Comparison of ENCODE assay signal across 24 cellular contexts in genomic region chr22:30665786-30666185, GRCh38. TPM values are rescaled to one million over a fixed set of nuclear protein-coding genes. Genes with fewer than 3 reads are reported as not detected.
DNase-seq lines count a peak whose midpoint lies in the region; ATAC-seq, FAIRE-seq and TF ChIP-seq lines count a peak whose summit lies in the region.
"Had no signal": no experiment of that assay in that cellular context is flagged by ENCODE, and none has a peak within 500 bp of the region (broad histone marks: within the 10 kb centered on the region; RNA-seq: fewer than 3 reads in every experiment).

No MANE protein-coding gene starts in this region.

- no peak overlapping the region for H2AFZ ChIP-seq in neural progenitor cell (replicated peaks)

- CTCF ChIA-PET in activated CD8-positive, alpha-beta T cell treated with anti-CD3 and anti-CD28 coated beads for 36 hours (lab: Charles Lee): interaction anchor here (1.4 kb wide), 1 partner anchor 90 kb away, joined by 3 read pairs; no protein-coding TSS in a partner anchor
- CTCF ChIA-PET in activated CD8-positive, alpha-beta T cell treated with anti-CD3 and anti-CD28 coated beads, Interleukin-2, amount 10 ng/mL, durations not matched to agents 7 days and 5 days (lab: Charles Lee): no interaction called here
- CTCF ChIA-PET in activated CD4-positive, alpha-beta memory T cell treated with anti-CD3 and anti-CD28 coated beads for 36 hours (lab: Charles Lee): no interaction called here

- H3K9me3 ChIP-seq in neural progenitor cell (ENCODE audit: low read depth): no peaks in the 10 kb centered on the region
- H3K9me3 ChIP-seq: BLaER1, lower lobe of right lung, MG63 had no signal

- H3K4me2 ChIP-seq in neural progenitor cell: no peak overlapping the region

- H3K27me3 Mint-ChIP-seq in activated CD8-positive, alpha-beta T cell treated with anti-CD3 and anti-CD28 coated beads for 36 hours: peaks cover 2% of the 10 kb centered on the region
- peaks cover 3% of the 10 kb centered on the region for H3K27me3 Mint-ChIP-seq in activated CD8-positive, alpha-beta T cell treated with anti-CD3 and anti-CD28 coated beads, Interleukin-2, amount 10 ng/mL, durations not matched to agents 7 days and 5 days (ENCODE audit: low read depth)
- H3K27me3 Mint-ChIP-seq in activated CD4-positive, alpha-beta memory T cell treated with anti-CD3 and anti-CD28 coated beads for 36 hours: peaks cover 3% of the 10 kb centered on the region
- H3K27me3 Mint-ChIP-seq in immature natural killer cell (ENCODE audit: low read depth in 3 of 3) (peaks cover 10 to 13% (median 13%) of the 10 kb centered on the region in 3 donors), neural progenitor cell (ENCODE audit: insufficient read depth, low read depth) (peaks cover 5% of the 10 kb centered on the region)

- H3K4me3 ChIP-seq in neural progenitor cell: no peak overlapping the region
- H3K4me3 ChIP-seq: BLaER1, MG63 had no signal

- peaks cover 14% of the 10 kb centered on the region for H3F3A ChIP-seq in neural progenitor cell (ENCODE audit: low read depth)

- peaks cover 14% of the 10 kb centered on the region for H3K36me3 Mint-ChIP-seq in activated CD8-positive, alpha-beta T cell treated with anti-CD3 and anti-CD28 coated beads for 36 hours (ENCODE audit: low read depth)
- peaks cover 9% of the 10 kb centered on the region for H3K36me3 Mint-ChIP-seq in activated CD8-positive, alpha-beta T cell treated with anti-CD3 and anti-CD28 coated beads, Interleukin-2, amount 10 ng/mL, durations not matched to agents 7 days and 5 days (ENCODE audit: low read depth)
- H3K36me3 Mint-ChIP-seq in activated CD4-positive, alpha-beta memory T cell treated with anti-CD3 and anti-CD28 coated beads for 36 hours: peaks cover 16% of the 10 kb centered on the region
- H3K36me3 Mint-ChIP-seq in immature natural killer cell (peaks cover 11 to 19% (median 15%) of the 10 kb centered on the region in 3 donors), neural progenitor cell (peaks cover 11% of the 10 kb centered on the region)

- H3K9me3 Mint-ChIP-seq in activated CD8-positive, alpha-beta T cell treated with anti-CD3 and anti-CD28 coated beads for 36 hours: no peaks in the 10 kb centered on the region
- H3K9me3 Mint-ChIP-seq in activated CD8-positive, alpha-beta T cell treated with anti-CD3 and anti-CD28 coated beads, Interleukin-2, amount 10 ng/mL, durations not matched to agents 7 days and 5 days (ENCODE audit: insufficient read depth): no peaks in the 10 kb centered on the region
- H3K9me3 Mint-ChIP-seq in activated CD4-positive, alpha-beta memory T cell treated with anti-CD3 and anti-CD28 coated beads for 36 hours: no peaks in the 10 kb centered on the region
- H3K9me3 Mint-ChIP-seq in immature natural killer cell: no peaks in the 10 kb centered on the region
- H3K9me3 Mint-ChIP-seq in neural progenitor cell: no peaks in the 10 kb centered on the region

- H3K9ac ChIP-seq in neural progenitor cell: no peak overlapping the region
- H3K9ac ChIP-seq: BLaER1 had no signal

- no peaks in the 10 kb centered on the region for H4K20me1 ChIP-seq in neural progenitor cell (ENCODE audit: low read depth)
- H4K20me1 ChIP-seq: BLaER1 had no signal

- FAIRE-seq in RCC 7860 (lab: Jason Lieb, UNC): no peak
- FAIRE-seq: A204.1, GM12892, islet of Langerhans had no signal

- H3K27me3 ChIP-seq in neural progenitor cell: peaks cover 35% of the 10 kb centered on the region
- H3K27me3 ChIP-seq: BLaER1, MG63 had no signal

- H3K27ac ChIP-seq in neural progenitor cell: no peak overlapping the region
- H3K27ac ChIP-seq: BLaER1 had no signal

- ATAC-seq in activated CD8-positive, alpha-beta T cell treated with anti-CD3 and anti-CD28 coated beads for 36 hours: no peak
- no peak for ATAC-seq in activated CD8-positive, alpha-beta T cell treated with anti-CD3 and anti-CD28 coated beads, Interleukin-2, amount 10 ng/mL, durations not matched to agents 7 days and 5 days
- ATAC-seq: lower lobe of right lung, PC-3 had no signal

- no peak overlapping the region for H3K27ac Mint-ChIP-seq in activated CD8-positive, alpha-beta T cell treated with anti-CD3 and anti-CD28 coated beads for 36 hours
- no peak overlapping the region for H3K27ac Mint-ChIP-seq in activated CD8-positive, alpha-beta T cell treated with anti-CD3 and anti-CD28 coated beads, Interleukin-2, amount 10 ng/mL, durations not matched to agents 7 days and 5 days
- H3K27ac Mint-ChIP-seq in activated CD4-positive, alpha-beta memory T cell treated with anti-CD3 and anti-CD28 coated beads for 36 hours: no peak overlapping the region
- peak overlapping the region in 4 of 6 donors; percentile 17 to 86 (median 56) for H3K27ac Mint-ChIP-seq in immature natural killer cell
- H3K27ac Mint-ChIP-seq in neural progenitor cell: no peak overlapping the region

- no peak for TF ChIP-seq CTCF in activated CD8-positive, alpha-beta T cell treated with anti-CD3 and anti-CD28 coated beads for 36 hours (IDR thresholded peaks at IDR 0.05)
- TF ChIP-seq CTCF in neural progenitor cell (IDR thresholded peaks at IDR 0.05): no peak

- no peaks in the 10 kb centered on the region for H3K36me3 ChIP-seq in neural progenitor cell

- POLR2A ChIA-PET in activated CD8-positive, alpha-beta T cell treated with anti-CD3 and anti-CD28 coated beads for 36 hours (lab: Charles Lee): no interaction called here
- POLR2A ChIA-PET in activated CD8-positive, alpha-beta T cell treated with anti-CD3 and anti-CD28 coated beads, Interleukin-2, amount 10 ng/mL, durations not matched to agents 7 days and 5 days (lab: Charles Lee): no interaction called here
- POLR2A ChIA-PET in activated CD4-positive, alpha-beta memory T cell treated with anti-CD3 and anti-CD28 coated beads for 36 hours (lab: Charles Lee): no interaction called here

- peaks cover 11% of the 10 kb centered on the region for H3K4me1 ChIP-seq in neural progenitor cell

- H3K79me2 ChIP-seq in neural progenitor cell (ENCODE audit: low read depth): no peaks in the 10 kb centered on the region

- no peak for DNase-seq in activated CD8-positive, alpha-beta T cell treated with anti-CD3 and anti-CD28 coated beads for 36 hours
- DNase-seq in activated CD8-positive, alpha-beta T cell treated with anti-CD3 and anti-CD28 coated beads, Interleukin-2, amount 10 ng/mL, durations not matched to agents 7 days and 5 days: no peak
- no peak for DNase-seq in activated CD4-positive, alpha-beta memory T cell treated with anti-CD3 and anti-CD28 coated beads for 36 hours
- DNase-seq in immature natural killer cell (no peak), neural progenitor cell (ENCODE audit: low spot score) (no peak), RCC 7860 (ENCODE audit: low spot score) (no peak), NCI-H526 treated with DMSO at 0.1 percent for 48 hours (lab: John Stamatoyannopoulos, UW) (no peak), iPS-NIHi11 (ENCODE audit: low spot score) (no peak)
- DNase-seq: activated CD4-positive, CD25-positive, alpha-beta regulatory T cell; activated naive CD4-positive, alpha-beta T cell; cortex of kidney; HCEC 1CT; lower lobe of right lung; MG63; NCI-H146; NCI-H2171 treated with DMSO at 0.1 percent for 48 hours; NCI-H774; PC-3; stimulated activated CD4-positive, alpha-beta T cell treated with anti-CD3 and anti-CD28 coated beads, Interleukin-2, amount 100 ng/mL, for 48 hours; T-helper 9 cell had no signal

- H3K4me3 Mint-ChIP-seq in activated CD8-positive, alpha-beta T cell treated with anti-CD3 and anti-CD28 coated beads for 36 hours: peak overlapping the region; percentile 40
- H3K4me3 Mint-ChIP-seq in activated CD8-positive, alpha-beta T cell treated with anti-CD3 and anti-CD28 coated beads, Interleukin-2, amount 10 ng/mL, durations not matched to agents 7 days and 5 days: no peak overlapping the region
- H3K4me3 Mint-ChIP-seq in activated CD4-positive, alpha-beta memory T cell treated with anti-CD3 and anti-CD28 coated beads for 36 hours: peak overlapping the region; percentile 14
- H3K4me3 Mint-ChIP-seq in immature natural killer cell (peak overlapping the region in 4 of 5 donors; percentile 61 to 96 (median 81)), neural progenitor cell (peak overlapping the region; percentile 72)

- intact Hi-C loops in activated CD8-positive, alpha-beta T cell treated with anti-CD3 and anti-CD28 coated beads for 36 hours (cut with micrococcal nuclease): no loop called here
- intact Hi-C loops in activated CD4-positive, alpha-beta memory T cell treated with anti-CD3 and anti-CD28 coated beads for 36 hours (cut with micrococcal nuclease): loop anchor here (2.0 kb wide), 1 partner anchor 79 kb away; no protein-coding TSS in a partner anchor

- peaks cover 19% of the 10 kb centered on the region for H3K4me1 Mint-ChIP-seq in activated CD8-positive, alpha-beta T cell treated with anti-CD3 and anti-CD28 coated beads for 36 hours (ENCODE audit: low read depth)
- H3K4me1 Mint-ChIP-seq in activated CD8-positive, alpha-beta T cell treated with anti-CD3 and anti-CD28 coated beads, Interleukin-2, amount 10 ng/mL, durations not matched to agents 7 days and 5 days (ENCODE audit: low read depth): peaks cover 15% of the 10 kb centered on the region
- H3K4me1 Mint-ChIP-seq in activated CD4-positive, alpha-beta memory T cell treated with anti-CD3 and anti-CD28 coated beads for 36 hours (ENCODE audit: low read depth): peaks cover 21% of the 10 kb centered on the region
- H3K4me1 Mint-ChIP-seq in immature natural killer cell (peaks cover 20 to 32% of the 10 kb centered on the region in 2 donors), neural progenitor cell (peaks cover 13% of the 10 kb centered on the region)

RNA-seq across cellular contexts. Expression of gene DUSP18, which starts 1.9 kb away (rescaled TPM):
- 1 to 10 TPM; 4.1 to 4.4 TPM for total RNA-seq in activated CD8-positive, alpha-beta T cell treated with anti-CD3 and anti-CD28 coated beads for 36 hours
- 1 to 10 TPM; 7.0 to 7.6 TPM for total RNA-seq in activated CD8-positive, alpha-beta T cell treated with anti-CD3 and anti-CD28 coated beads, Interleukin-2, amount 10 ng/mL, durations not matched to agents 7 days and 5 days
- 10 to 100 TPM in 1 of 2 experiments, 1 to 10 TPM in 1; 9.2 to 10.6 TPM for total RNA-seq in activated CD4-positive, alpha-beta memory T cell treated with anti-CD3 and anti-CD28 coated beads for 36 hours
- 1 to 10 TPM; 4.6 to 8.6 (median 4.7) TPM for polyA plus RNA-seq in immature natural killer cell
- total RNA-seq in neural progenitor cell (ENCODE audit: low replicate concordance): 3.1 and 5.6 TPM in 2 replicates

RNA-seq across cellular contexts. Expression of gene OSBP2, which starts 28.9 kb away (rescaled TPM):
- total RNA-seq in activated CD8-positive, alpha-beta T cell treated with anti-CD3 and anti-CD28 coated beads for 36 hours: under 1 TPM; 0.58 to 0.72 TPM
- total RNA-seq in activated CD8-positive, alpha-beta T cell treated with anti-CD3 and anti-CD28 coated beads, Interleukin-2, amount 10 ng/mL, durations not matched to agents 7 days and 5 days: under 1 TPM; 0.42 to 0.55 TPM
- total RNA-seq in activated CD4-positive, alpha-beta memory T cell treated with anti-CD3 and anti-CD28 coated beads for 36 hours: 1 to 10 TPM; 2.3 to 2.9 TPM
- polyA plus RNA-seq in immature natural killer cell: 1 to 10 TPM in 1 of 3 donors, under 1 TPM in 2; 0.19 to 2.4 (median 0.35) TPM
- total RNA-seq in neural progenitor cell (ENCODE audit: low replicate concordance): 0.58 and 2.4 TPM in 2 replicates

RNA-seq across cellular contexts. Expression of gene SLC35E4, which starts 30.2 kb away (rescaled TPM):
- total RNA-seq in activated CD8-positive, alpha-beta T cell treated with anti-CD3 and anti-CD28 coated beads for 36 hours: 1 to 10 TPM; 3.4 to 3.8 TPM
- 1 to 10 TPM; 1.8 to 1.9 TPM for total RNA-seq in activated CD8-positive, alpha-beta T cell treated with anti-CD3 and anti-CD28 coated beads, Interleukin-2, amount 10 ng/mL, durations not matched to agents 7 days and 5 days
- total RNA-seq in activated CD4-positive, alpha-beta memory T cell treated with anti-CD3 and anti-CD28 coated beads for 36 hours: 1 to 10 TPM; 5.2 to 5.9 TPM
- 1 to 10 TPM; 1.4 to 2.7 (median 2.7) TPM for polyA plus RNA-seq in immature natural killer cell
- total RNA-seq in neural progenitor cell (ENCODE audit: low replicate concordance): 0.36 and 4.8 TPM in 2 replicates

RNA-seq across cellular contexts. Expression of gene TCN2, which starts 58.8 kb away (rescaled TPM):
- total RNA-seq in activated CD8-positive, alpha-beta T cell treated with anti-CD3 and anti-CD28 coated beads for 36 hours: under 1 TPM in 1 of 2 experiments, not detected in 1; 0.16 TPM
- total RNA-seq in activated CD8-positive, alpha-beta T cell treated with anti-CD3 and anti-CD28 coated beads, Interleukin-2, amount 10 ng/mL, durations not matched to agents 7 days and 5 days: under 1 TPM; 0.24 to 0.34 TPM
- under 1 TPM; 0.19 to 0.31 TPM for total RNA-seq in activated CD4-positive, alpha-beta memory T cell treated with anti-CD3 and anti-CD28 coated beads for 36 hours
- under 1 TPM in 2 of 3 donors, not detected in 1; 0.14 to 0.59 TPM for polyA plus RNA-seq in immature natural killer cell
- total RNA-seq in neural progenitor cell (ENCODE audit: low replicate concordance): 33.9 and 66.5 TPM in 2 replicates

Comparison
In these comparisons a context has a peak if more than half of its experiments do, and no peak if none do; other contexts are left out.
1. H3K27ac Mint-ChIP-seq: peak in immature natural killer cell (4 of 6); none in activated CD8-positive, alpha-beta T cell treated with anti-CD3 and anti-CD28 coated beads for 36 hours (single experiment), activated CD8-positive, alpha-beta T cell treated with anti-CD3 and anti-CD28 coated beads, Interleukin-2, amount 10 ng/mL, durations not matched to agents 7 days and 5 days (single experiment), activated CD4-positive, alpha-beta memory T cell treated with anti-CD3 and anti-CD28 coated beads for 36 hours (single experiment) and neural progenitor cell (single experiment).